ENCODE assay signal across 8 cellular contexts in genomic region chr19:23823952-23824389, GRCh38.
DNase-seq lines count a peak whose midpoint lies in the region; ATAC-seq, FAIRE-seq and TF ChIP-seq lines count a peak whose summit lies in the region.

No MANE protein-coding gene starts in this region.

- DNase-seq in GDM1 (lab: John Stamatoyannopoulos, UW) (peak; percentile 35), T follicular helper cell (ENCODE audit: low read depth) (peak; percentile 3), kidney (no peak), omental fat pad (ENCODE audit: low spot score) (no peak), coronary artery (ENCODE audit: low spot score) (no peak)

- intact Hi-C loops in kidney (cut with DNase I): no loop called here

- H3K27ac ChIP-seq in kidney (ENCODE audit: low read depth in 2 of 2, low read length in 2 of 2): no peak overlapping the region
- H3K27ac ChIP-seq in coronary artery: no peak overlapping the region

- H3K9me3 ChIP-seq in kidney (ENCODE audit: control insufficient read depth in 1 of 2, low read length in 2 of 2): peaks cover 10 to 48% of the 10 kb centered on the region in 2 donors

- TF ChIP-seq CTCF in kidney (IDR thresholded peaks at IDR 0.05; ENCODE audit: borderline replicate concordance, extremely low read depth, insufficient read depth) (peak; percentile 16), omental fat pad (IDR thresholded peaks at IDR 0.05) (no peak), coronary artery (IDR thresholded peaks at IDR 0.05) (no peak)

- no peak overlapping the region for H3K4me3 ChIP-seq in kidney (ENCODE audit: low read length in 2 of 2)
- H3K4me3 ChIP-seq in coronary artery: no peak overlapping the region

- peak; percentile 92 for ATAC-seq in HG03139 (IDR thresholded peaks at IDR 0.05; ENCODE audit: unreplicated experiment)
- no peak for ATAC-seq in GM21529 (IDR thresholded peaks at IDR 0.05; ENCODE audit: unreplicated experiment)
- ATAC-seq in omental fat pad (ENCODE audit: low FRiP score): no peak
- no peak for ATAC-seq in HG03135 (IDR thresholded peaks at IDR 0.05; ENCODE audit: unreplicated experiment)

- no peaks in the 10 kb centered on the region for H3K36me3 ChIP-seq in kidney (ENCODE audit: control insufficient read depth in 1 of 2, insufficient read depth in 2 of 2, low read length in 2 of 2)

- H3K9ac ChIP-seq in kidney (ENCODE audit: low read length in 2 of 2): no peak overlapping the region

- no peak for FAIRE-seq in kidney (lab: Jason Lieb, UNC)

- H3K4me1 ChIP-seq in kidney (ENCODE audit: control insufficient read depth in 1 of 2, insufficient read depth in 1 of 2, low read depth in 1 of 2, low read length in 2 of 2): no peaks in the 10 kb centered on the region

Comparison
In these comparisons a context has a peak if more than half of its experiments do, and no peak if none do; other contexts are left out.
1. DNase-seq: peak in GDM1 (single experiment) and T follicular helper cell (single experiment); none in kidney (single experiment), omental fat pad (single experiment) and coronary artery (single experiment).